ENCODE assay signal across 28 cellular contexts in genomic region chr7:133386204-133386603, GRCh38.
A peak's percentile ranks its signal among the peaks of the same experiment; 100 is the strongest.
DNase-seq lines count a peak whose midpoint lies in the region; ATAC-seq and TF ChIP-seq lines count a peak whose summit lies in the region.
"Had no signal": no experiment of that assay in that cellular context is flagged by ENCODE, and none has a peak within 500 bp of the region (broad histone marks: within the 10 kb centered on the region; RNA-seq: fewer than 3 reads in every experiment).

No MANE protein-coding gene starts in this region.

- no peak for TF ChIP-seq CTCF in endodermal cell (conservative IDR thresholded peaks at IDR 0.05)

- H3K4me1 ChIP-seq in endodermal cell (ENCODE audit: control insufficient read depth, insufficient read depth, low read length): peaks cover 6% of the 10 kb centered on the region
- H3K4me1 ChIP-seq: parathyroid adenoma, suprapubic skin had no signal

- peak overlapping the region; percentile 7 for H3K27ac Mint-ChIP-seq in endodermal cell
- H3K27ac Mint-ChIP-seq: activated naive CD8-positive, alpha-beta T cell treated with anti-CD3 and anti-CD28 coated beads for 36 hours; CD4-positive, alpha-beta memory T cell had no signal

- 20 to 50% methylated on average over 1 to 2 of the region's 2 CpGs for WGBS in endodermal cell (ENCODE audit: insufficient coverage in 1 of 2, insufficient read length in 1 of 2), 2 experiments

- intact Hi-C loops in Right ventricle myocardium inferior (cut with DNase I): no loop called here
- intact Hi-C loops in cardiac septum (cut with DNase I): no loop called here

- peaks cover 11% of the 10 kb centered on the region for H3K36me3 Mint-ChIP-seq in endodermal cell (ENCODE audit: low read depth)

- peaks cover 3% of the 10 kb centered on the region for H3K36me3 ChIP-seq in endodermal cell (ENCODE audit: control insufficient read depth, insufficient read depth, low read length)
- H3K36me3 ChIP-seq: gastroesophageal sphincter, suprapubic skin had no signal

- H3K9ac ChIP-seq in endodermal cell (ENCODE audit: extremely low read depth, low read length, poor library complexity, severe bottlenecking): no peak overlapping the region
- H3K9ac ChIP-seq: parathyroid adenoma had no signal

- H3K9me3 Mint-ChIP-seq in endodermal cell: peaks cover 10% of the 10 kb centered on the region

- peak; percentile 83 for ATAC-seq in Right ventricle myocardium inferior
- no peak for ATAC-seq in HG02588 (IDR thresholded peaks at IDR 0.05; ENCODE audit: unreplicated experiment)
- ATAC-seq in GM19035 (IDR thresholded peaks at IDR 0.05; ENCODE audit: unreplicated experiment): no peak
- ATAC-seq: gastroesophageal sphincter had no signal

- H3K27me3 ChIP-seq in endodermal cell (ENCODE audit: control insufficient read depth, insufficient read depth, low read length, poor library complexity, severe bottlenecking): no peaks in the 10 kb centered on the region
- H3K27me3 ChIP-seq: gastroesophageal sphincter, suprapubic skin had no signal

- no peak overlapping the region for H3K4me3 ChIP-seq in endodermal cell (ENCODE audit: low read length)
- H3K4me3 ChIP-seq: gastroesophageal sphincter, smooth muscle cell, suprapubic skin had no signal

- no peak for DNase-seq in Right ventricle myocardium inferior (ENCODE audit: missing footprints)
- DNase-seq in cardiac septum (ENCODE audit: low spot score): no peak
- DNase-seq in endodermal cell: peak; percentile 73
- DNase-seq in iPS-NIHi11 (ENCODE audit: low spot score): peak; percentile 33
- DNase-seq in SHP77 treated with DMSO at 0.1 percent for 48 hours (lab: John Stamatoyannopoulos, UW): no peak
- no peak for DNase-seq in nucleus accumbens (lab: John Stamatoyannopoulos, UW)
- DNase-seq: activated CD4-positive, alpha-beta T cell treated with anti-CD3 and anti-CD28 coated beads, Interleukin-2, amount 50 U/mL, for 1 hour; activated CD4-positive, CD25-positive, alpha-beta regulatory T cell; activated effector memory CD4-positive, alpha-beta T cell treated with Interleukin-2 at 50 U/mL for 16 hours; activated naive CD8-positive, alpha-beta T cell treated with anti-CD3 and anti-CD28 coated beads for 36 hours; activated T-cell treated with anti-CD3 and anti-CD28 coated beads, Interleukin-2, amount 50 U/mL, for 1 hour; anterior cingulate cortex; CD4-positive, alpha-beta memory T cell; GOT3; Kasumi-1; mammary epithelial cell; NCI-H1436; NCI-H2081 treated with DMSO at 0.1 percent for 48 hours; NCI-H345; stimulated activated naive CD4-positive, alpha-beta T cell treated with Interleukin-2 at 50 U/mL for 16 hours; T-helper 1 cell had no signal

- H3K27ac ChIP-seq in endodermal cell (ENCODE audit: low read depth, low read length): no peak overlapping the region
- H3K27ac ChIP-seq: gastroesophageal sphincter, parathyroid adenoma, suprapubic skin had no signal

- H3K4me3 Mint-ChIP-seq in endodermal cell: no peak overlapping the region
- H3K4me3 Mint-ChIP-seq: activated naive CD8-positive, alpha-beta T cell treated with anti-CD3 and anti-CD28 coated beads for 36 hours; CD4-positive, alpha-beta memory T cell; neural crest cell had no signal

- H3K27me3 Mint-ChIP-seq in endodermal cell (ENCODE audit: insufficient read depth): no peaks in the 10 kb centered on the region
- H3K27me3 Mint-ChIP-seq: activated naive CD8-positive, alpha-beta T cell treated with anti-CD3 and anti-CD28 coated beads for 36 hours; CD4-positive, alpha-beta memory T cell had no signal

- H3K9me3 ChIP-seq in endodermal cell (ENCODE audit: control insufficient read depth, low read length): no peaks in the 10 kb centered on the region
- H3K9me3 ChIP-seq: gastroesophageal sphincter, suprapubic skin had no signal

- H3K4me1 Mint-ChIP-seq in endodermal cell: peaks cover 24% of the 10 kb centered on the region
- H3K4me1 Mint-ChIP-seq: activated naive CD8-positive, alpha-beta T cell treated with anti-CD3 and anti-CD28 coated beads for 36 hours had no signal

Comparison
In these comparisons a context has a peak if more than half of its experiments do, and no peak if none do; other contexts are left out.
1. DNase-seq: peak in endodermal cell (single experiment) and iPS-NIHi11 (single experiment); none in Right ventricle myocardium inferior (single experiment), cardiac septum (single experiment), SHP77 treated with DMSO at 0.1 percent for 48 hours (single experiment) and nucleus accumbens (0 of 56).